23 cellular contexts compared by ENCODE assay signal in the genomic region with DNA sequence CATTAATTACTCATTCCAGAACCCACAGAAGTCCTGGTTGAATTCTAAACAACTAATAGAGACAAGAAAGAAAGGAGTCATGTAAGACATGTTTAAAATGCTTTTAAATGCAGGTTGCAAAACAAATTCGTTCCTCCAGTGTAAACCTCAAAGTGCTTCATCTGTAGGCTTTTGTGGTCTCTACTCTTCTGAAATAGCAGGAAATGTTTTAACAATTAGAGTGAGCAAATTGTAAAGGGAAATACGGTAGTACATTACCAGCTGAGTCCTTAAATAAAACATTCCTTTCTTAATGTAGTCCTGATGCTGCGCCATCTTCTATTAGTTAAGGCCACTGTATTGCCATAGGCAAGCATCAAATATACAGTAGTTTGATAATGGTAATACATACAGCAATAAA.
A peak's percentile ranks its signal among the peaks of the same experiment; 100 is the strongest.
DNase-seq lines count a peak whose midpoint lies in the region; TF ChIP-seq lines count a peak whose summit lies in the region.
"Had no signal": no experiment of that assay in that cellular context is flagged by ENCODE, and none has a peak within 500 bp of the region (broad histone marks: within the 10 kb centered on the region; RNA-seq: fewer than 3 reads in every experiment).

No MANE protein-coding gene starts in this region.

- H3K9me3 ChIP-seq in MM.1S (replicated peaks; ENCODE audit: insufficient read depth, low read length): no peaks in the 10 kb centered on the region
- H3K9me3 ChIP-seq: thoracic aorta had no signal

- DNase-seq in H4 (ENCODE audit: low spot score) (peak; percentile 7), NB4 (ENCODE audit: low read depth) (peak; percentile 31), astrocyte of the hippocampus (ENCODE audit: low read depth, low spot score) (peak; percentile 25), non-pigmented ciliary epithelial cell (ENCODE audit: low read depth) (peak; percentile 42), NK-92 (lab: John Stamatoyannopoulos, UW; ENCODE audit: unreplicated experiment) (no peak), G401 (ENCODE audit: low spot score) (no peak), MM.1S (no peak)
- DNase-seq: activated B cell treated with CpG ODN at 0.5 μM for 24 hours; activated CD4-positive, alpha-beta T cell treated with anti-CD3 and anti-CD28 coated beads, Interleukin-2, amount 50 U/mL, for 48 hours; activated effector memory CD4-positive, alpha-beta T cell treated with Interleukin-2 at 50 U/mL for 16 hours; activated naive CD8-positive, alpha-beta T cell treated with anti-CD3 and anti-CD28 coated beads, Interleukin-2, amount 10 ng/mL, durations not matched to agents 7 days and 5 days; CD8-positive, alpha-beta memory T cell; DMS53; NCI-H2029 treated with DMSO at 0.1 percent for 48 hours; NCI-H510A; occipital lobe; stimulated activated CD4-positive, alpha-beta T cell treated with anti-CD3 and anti-CD28 coated beads, Interleukin-4, amount 100 ng/mL, for 24 hours; stimulated activated naive CD4-positive, alpha-beta T cell treated with Interleukin-2 at 50 U/mL for 16 hours; T-helper 9 cell had no signal

- in situ Hi-C loops in G401 (cut with HindIII; ENCODE audit: low sequenced_read_pairs): no loop called here

- H3K4me3 ChIP-seq in NB4 (ENCODE audit: low read depth, low read length) (no peak overlapping the region), MM.1S (ENCODE audit: low read length) (no peak overlapping the region)
- H3K4me3 ChIP-seq: coronary artery, thoracic aorta had no signal

- no peak overlapping the region for H3K4me2 ChIP-seq in MM.1S (ENCODE audit: low read depth, low read length)

- H4K20me1 ChIP-seq in MM.1S (ENCODE audit: insufficient read depth, low read length): no peaks in the 10 kb centered on the region

- H3K4me1 ChIP-seq in MM.1S (ENCODE audit: low read length): no peaks in the 10 kb centered on the region

- no peaks in the 10 kb centered on the region for H3K79me2 ChIP-seq in MM.1S (ENCODE audit: low read length)

- no peak overlapping the region for H3K9ac ChIP-seq in MM.1S (ENCODE audit: low read length)

- no peaks in the 10 kb centered on the region for H3K36me3 ChIP-seq in MM.1S (replicated peaks; ENCODE audit: insufficient read depth, low read length)
- H3K36me3 ChIP-seq: thoracic aorta had no signal

- no peaks in the 10 kb centered on the region for H3F3A ChIP-seq in MM.1S (ENCODE audit: insufficient read depth, low read length)

- H3K27ac ChIP-seq in MM.1S (ENCODE audit: low read length): no peak overlapping the region
- H3K27ac ChIP-seq: coronary artery, HL-60, RWPE1, thoracic aorta had no signal

- no peaks in the 10 kb centered on the region for H3K27me3 ChIP-seq in MM.1S (replicated peaks; ENCODE audit: insufficient read depth, low read length)

- no peaks in the 10 kb centered on the region for H3K9me2 ChIP-seq in MM.1S (replicated peaks; ENCODE audit: insufficient read depth, low read length)

- no peak overlapping the region for H2AFZ ChIP-seq in MM.1S (ENCODE audit: low read length)

- TF ChIP-seq CTCF in NB4 (IDR thresholded peaks at IDR 0.05; ENCODE audit: low read depth, low read length) (no peak), MM.1S (IDR thresholded peaks at IDR 0.05; ENCODE audit: low read length) (no peak)

- no peak for TF ChIP-seq POLR2A in NB4 (IDR thresholded peaks at IDR 0.05; ENCODE audit: extremely low read depth, insufficient read length)

Comparison
In these comparisons a context has a peak if more than half of its experiments do, and no peak if none do; other contexts are left out.
1. DNase-seq: peak in H4 (single experiment), NB4 (single experiment), astrocyte of the hippocampus (single experiment) and non-pigmented ciliary epithelial cell (single experiment); none in NK-92 (single experiment), G401 (single experiment) and MM.1S (single experiment).